Comparison of ENCODE assay signal across 23 cellular contexts in genomic region chr15:31781261-31781660, GRCh38.
A peak's percentile ranks its signal among the peaks of the same experiment; 100 is the strongest.
DNase-seq lines count a peak whose midpoint lies in the region; ATAC-seq, FAIRE-seq and TF ChIP-seq lines count a peak whose summit lies in the region.
"Had no signal": no experiment of that assay in that cellular context is flagged by ENCODE, and none has a peak within 500 bp of the region (broad histone marks: within the 10 kb centered on the region; RNA-seq: fewer than 3 reads in every experiment).

No MANE protein-coding gene starts in this region.

- no peak overlapping the region for H3K4me3 ChIP-seq in HepG2 (replicated peaks in 1 of 3; ENCODE audit: insufficient read depth in 1 of 3, low read depth in 2 of 3, low read length in 3 of 3)
- no peak overlapping the region for H3K4me3 ChIP-seq in right lobe of liver
- H3K4me3 ChIP-seq: BLaER1, GM23338 had no signal

- no peaks in the 10 kb centered on the region for H3K9me3 ChIP-seq in HepG2 (ENCODE audit: low read length)
- H3K9me3 ChIP-seq in right lobe of liver, result no peaks in the 10 kb centered on the region
- H3K9me3 ChIP-seq: BLaER1, Caco-2 had no signal

- DNase-seq in HepG2 (ENCODE audit: low spot score) (no peak), right lobe of liver (no peak), glutamatergic neuron (no peak), NCI-H446 treated with DMSO at 0.1 percent for 48 hours (lab: John Stamatoyannopoulos, UW) (no peak), NCI-H2029 (lab: John Stamatoyannopoulos, UW) (no peak)
- DNase-seq in stimulated activated effector memory CD8-positive, alpha-beta T cell treated with anti-CD3 and anti-CD28 coated beads, Interleukin-12 subunit alpha, Interleukin-12 subunit beta, amount 100 ng/mL, for 72 hours (ENCODE audit: low spot score in 2 of 2), result no peak
- no peak for DNase-seq in stimulated activated CD4-positive, alpha-beta T cell treated with anti-CD3 and anti-CD28 coated beads, Interleukin-15, amount 100 ng/mL, for 24 hours
- DNase-seq: Caco-2; CD4-positive, CD25-positive, alpha-beta regulatory T cell; CD8-positive, alpha-beta T cell; DMS153; EL; GDM1; H9 had no signal

- intact Hi-C loops in HepG2 (cut with micrococcal nuclease; ENCODE audit: unreplicated experiment), result no loop called here
- intact Hi-C loops in right lobe of liver (cut with DNase I), result loop anchor here in 1 of 2 donors (10.0 kb wide), 1 partner anchor 64 kb away; no protein-coding TSS in a partner anchor

- no peaks in the 10 kb centered on the region for H3K79me2 ChIP-seq in HepG2 (ENCODE audit: insufficient read depth, low read length)

- H3K27me3 ChIP-seq in HepG2 (ENCODE audit: control insufficient read depth in 1 of 2, insufficient read depth in 2 of 2, low read length in 2 of 2), result peaks cover 3 to 12% of the 10 kb centered on the region in 2 experiments; a peak in 4 of 5 replicates
- H3K27me3 ChIP-seq in right lobe of liver, result no peaks in the 10 kb centered on the region
- H3K27me3 ChIP-seq: BLaER1 had no signal

- no peak overlapping the region for H2AFZ ChIP-seq in HepG2 (ENCODE audit: low read length)
- H2AFZ ChIP-seq: GM23338 had no signal

- FAIRE-seq in HepG2 (lab: Jason Lieb, UNC), result no peak
- FAIRE-seq: A204.1, GM12891, GM18507 had no signal

- H3K27ac ChIP-seq in HepG2 (ENCODE audit: extremely low read length, insufficient read depth, low read length) (no peak overlapping the region), right lobe of liver (no peak overlapping the region)
- H3K27ac ChIP-seq: 22Rv1, BLaER1, C4-2B had no signal

- no peak for TF ChIP-seq POLR2A in HepG2 (IDR thresholded peaks at IDR 0.05; ENCODE audit: insufficient read depth in 1 of 2, low read depth in 2 of 2, low read length in 2 of 2)
- no peak for TF ChIP-seq POLR2A in right lobe of liver (IDR thresholded peaks at IDR 0.05)

- CTCF ChIA-PET in HepG2 (lab: Yijun Ruan, JAX; ENCODE audit: low intra/inter-chr PET ratio, low total read pairs), result no interaction called here

- no peaks in the 10 kb centered on the region for H4K20me1 ChIP-seq in HepG2 (ENCODE audit: insufficient read depth, low read length)
- H4K20me1 ChIP-seq: BLaER1 had no signal

- peaks cover 6% of the 10 kb centered on the region for H3K27me3 Mint-ChIP-seq in glutamatergic neuron (ENCODE audit: unreplicated experiment)

- BruUV-seq in HepG2 (replicated peaks; lab: Mats Ljungman, UMichigan), result no TSS peak

- peak overlapping the region; percentile 14 for H3K27ac Mint-ChIP-seq in glutamatergic neuron (ENCODE audit: unreplicated experiment)
- no peak overlapping the region for H3K27ac Mint-ChIP-seq in stimulated activated effector memory CD8-positive, alpha-beta T cell treated with anti-CD3 and anti-CD28 coated beads, Interleukin-12 subunit alpha, Interleukin-12 subunit beta, amount 100 ng/mL, for 72 hours
- H3K27ac Mint-ChIP-seq: B cell; CD8-positive, alpha-beta T cell; GM23338 had no signal

- H3K4me2 ChIP-seq in HepG2 (ENCODE audit: low read depth, low read length), result no peak overlapping the region
- H3K4me2 ChIP-seq: BLaER1, GM23338 had no signal

- H3K4me1 ChIP-seq in HepG2 (ENCODE audit: insufficient read depth, low read length) (no peaks in the 10 kb centered on the region), right lobe of liver (no peaks in the 10 kb centered on the region)
- H3K4me1 ChIP-seq: Caco-2 had no signal

- H3K9ac ChIP-seq in HepG2 (ENCODE audit: insufficient read depth, low read depth, low read length), result no peak overlapping the region
- H3K9ac ChIP-seq: BLaER1 had no signal

- TF ChIP-seq EP300 in HepG2 (IDR thresholded peaks at IDR 0.05; ENCODE audit: low read depth in 2 of 2, low read length in 2 of 2) (no peak), HepG2 (CRISPR knock-in tag; IDR thresholded peaks at IDR 0.05; ENCODE audit: borderline replicate concordance) (no peak)

- ATAC-seq in HepG2, result no peak
- no peak for ATAC-seq in right lobe of liver
- peak; percentile 17 for ATAC-seq in stimulated activated effector memory CD8-positive, alpha-beta T cell treated with anti-CD3 and anti-CD28 coated beads, Interleukin-12 subunit alpha, Interleukin-12 subunit beta, amount 100 ng/mL, for 72 hours
- ATAC-seq: CD8-positive, alpha-beta T cell; GM23338; HCT116 had no signal

- POLR2A ChIA-PET in HepG2 (lab: Yijun Ruan, JAX), result no interaction called here

- H3K36me3 ChIP-seq in HepG2 (replicated peaks in 1 of 2; ENCODE audit: control insufficient read depth in 1 of 2, insufficient read depth in 2 of 2, low read length in 2 of 2) (no peaks in the 10 kb centered on the region), right lobe of liver (no peaks in the 10 kb centered on the region)
- H3K36me3 ChIP-seq: BLaER1 had no signal

- no peaks in the 10 kb centered on the region for H3K36me3 Mint-ChIP-seq in glutamatergic neuron (ENCODE audit: unreplicated experiment)
- H3K36me3 Mint-ChIP-seq in stimulated activated effector memory CD8-positive, alpha-beta T cell treated with anti-CD3 and anti-CD28 coated beads, Interleukin-12 subunit alpha, Interleukin-12 subunit beta, amount 100 ng/mL, for 72 hours, result no peaks in the 10 kb centered on the region
- H3K36me3 Mint-ChIP-seq: CD4-positive, CD25-positive, alpha-beta regulatory T cell; CD8-positive, alpha-beta T cell had no signal

- no peaks in the 10 kb centered on the region for H3K9me3 Mint-ChIP-seq in glutamatergic neuron (ENCODE audit: unreplicated experiment)
- no peaks in the 10 kb centered on the region for H3K9me3 Mint-ChIP-seq in stimulated activated effector memory CD8-positive, alpha-beta T cell treated with anti-CD3 and anti-CD28 coated beads, Interleukin-12 subunit alpha, Interleukin-12 subunit beta, amount 100 ng/mL, for 72 hours
- H3K9me3 Mint-ChIP-seq: CD8-positive, alpha-beta T cell; GM23338; H9 had no signal

- peaks cover 26% of the 10 kb centered on the region for H3K4me1 Mint-ChIP-seq in glutamatergic neuron (ENCODE audit: low read depth, unreplicated experiment)
- H3K4me1 Mint-ChIP-seq in stimulated activated effector memory CD8-positive, alpha-beta T cell treated with anti-CD3 and anti-CD28 coated beads, Interleukin-12 subunit alpha, Interleukin-12 subunit beta, amount 100 ng/mL, for 72 hours, result no peaks in the 10 kb centered on the region
- H3K4me1 Mint-ChIP-seq: B cell; CD4-positive, CD25-positive, alpha-beta regulatory T cell had no signal

- in situ Hi-C loops in HepG2 (cut with HindIII; ENCODE audit: extremely low pct_ligation_motif_present, low pct_unique_long_range_greater_than_20kb), result no loop called here

- no peak overlapping the region for H3K4me3 Mint-ChIP-seq in glutamatergic neuron (ENCODE audit: unreplicated experiment)
- H3K4me3 Mint-ChIP-seq in stimulated activated effector memory CD8-positive, alpha-beta T cell treated with anti-CD3 and anti-CD28 coated beads, Interleukin-12 subunit alpha, Interleukin-12 subunit beta, amount 100 ng/mL, for 72 hours, result no peak overlapping the region
- H3K4me3 Mint-ChIP-seq: B cell; CD4-positive, CD25-positive, alpha-beta regulatory T cell; CD8-positive, alpha-beta T cell; GM23338; H9 had no signal

- no peak for TF ChIP-seq RAD21 in HepG2 (CRISPR knock-in tag; IDR thresholded peaks at IDR 0.05)

- WGBS in HepG2 (ENCODE audit: low lambda C conversion rate), result 19% methylated on average over 2 of the region's 2 CpGs
- 92% methylated on average over 1 of the region's 2 CpGs for WGBS in right lobe of liver (ENCODE audit: insufficient coverage, low coverage, low lambda C conversion rate, missing lambda C conversion rate)

- TF ChIP-seq CTCF in HepG2 (CRISPR knock-in tag; IDR thresholded peaks at IDR 0.05) (no peak), right lobe of liver (IDR thresholded peaks at IDR 0.05) (no peak), glutamatergic neuron (IDR thresholded peaks at IDR 0.05; ENCODE audit: partially characterized antibody, unreplicated experiment) (no peak)

TF ChIP-seq in HepG2, 621 proteins besides CTCF, POLR2A, EP300 and RAD21:
- TF ChIP-seq ATF4 (CRISPR knock-in tag; IDR thresholded peaks at IDR 0.05) (no peak), MNT (IDR thresholded peaks at IDR 0.05) (peak; percentile 53; the same call in 1 of the 2 replicates)
